ENCODE assay signal across 10 cellular contexts in genomic region chr17:17119106-17119505, GRCh38.
DNase-seq lines count a peak whose midpoint lies in the region; ATAC-seq, FAIRE-seq and TF ChIP-seq lines count a peak whose summit lies in the region.
"Had no signal": no experiment of that assay in that cellular context is flagged by ENCODE, and none has a peak within 500 bp of the region (broad histone marks: within the 10 kb centered on the region; RNA-seq: fewer than 3 reads in every experiment).

No MANE protein-coding gene starts in this region.

- H2AFZ ChIP-seq in HCT116 (ENCODE audit: low read depth, low read length, poor library complexity, severe bottlenecking) = no peak overlapping the region
- no peak overlapping the region for H2AFZ ChIP-seq in hepatocyte

- H3K36me3 ChIP-seq in HCT116 (ENCODE audit: control insufficient read depth in 1 of 2, insufficient read depth in 2 of 2, low read length in 2 of 2) = no peaks in the 10 kb centered on the region; a peak in 1 of 4 replicates
- no peaks in the 10 kb centered on the region for H3K36me3 ChIP-seq in hepatocyte (replicated peaks; ENCODE audit: insufficient read depth, low read depth)
- no peaks in the 10 kb centered on the region for H3K36me3 ChIP-seq in small intestine (ENCODE audit: control insufficient read depth in 2 of 2, insufficient read depth in 2 of 2, low read length in 2 of 2)

- no peaks in the 10 kb centered on the region for H3K9me3 Mint-ChIP-seq in activated naive CD8-positive, alpha-beta T cell (ENCODE audit: low read depth)
- H3K9me3 Mint-ChIP-seq: dendritic cell treated with granulocyte-macrophage colony-stimulating factor and Interleukin-4, amounts not matched to agents 40 ng/mL and 50 ng/mL, for 4 days had no signal

- RAD21 ChIA-PET in HCT116 (lab: Charles Lee; ENCODE audit: low non-redundant PET in 1 of 2, low total read pairs in 2 of 2, uncharacterized antibody in 2 of 2, unreplicated experiment in 2 of 2) = no interaction called here

- H3K27me3 ChIP-seq in HCT116 (ENCODE audit: insufficient read depth, low read length) (no peaks in the 10 kb centered on the region), hepatocyte (no peaks in the 10 kb centered on the region), small intestine (ENCODE audit: control insufficient read depth in 2 of 2, insufficient read depth in 2 of 2, low read length in 2 of 2) (no peaks in the 10 kb centered on the region)

- peaks cover 81% of the 10 kb centered on the region for H3K4me1 Mint-ChIP-seq in activated naive CD8-positive, alpha-beta T cell (ENCODE audit: low read depth)

- no peak overlapping the region for H3K4me3 Mint-ChIP-seq in activated naive CD8-positive, alpha-beta T cell
- H3K4me3 Mint-ChIP-seq: dendritic cell treated with granulocyte-macrophage colony-stimulating factor and Interleukin-4, amounts not matched to agents 40 ng/mL and 50 ng/mL, for 4 days had no signal

- POLR2A ChIA-PET in HCT116 (lab: Charles Lee) = no interaction called here

- H3K27ac ChIP-seq in HCT116 (ENCODE audit: low read depth, low read length) = peak overlapping the region; percentile 14; the same call in 1 of the 2 replicates
- peak overlapping the region; percentile 31 for H3K27ac ChIP-seq in hepatocyte
- peak overlapping the region; percentile 64 to 93 for H3K27ac ChIP-seq in small intestine (ENCODE audit: low read depth in 1 of 2, low read length in 1 of 2)

- CTCF ChIA-PET in HCT116 (lab: Charles Lee) = no interaction called here

- H3K4me1 ChIP-seq in HCT116 (ENCODE audit: control insufficient read depth in 1 of 2, insufficient read depth in 2 of 2, low read length in 2 of 2) = peaks cover 0 to 16% of the 10 kb centered on the region in 2 experiments; a peak in 1 of 4 replicates
- H3K4me1 ChIP-seq in hepatocyte (ENCODE audit: insufficient read depth) = peaks cover 21% of the 10 kb centered on the region
- H3K4me1 ChIP-seq in small intestine (ENCODE audit: control insufficient read depth in 2 of 2, insufficient read depth in 1 of 2, low read depth in 1 of 2, low read length in 1 of 2) = peaks cover 14 to 27% of the 10 kb centered on the region in 2 donors

- no peaks in the 10 kb centered on the region for H3K9me2 ChIP-seq in HCT116 (ENCODE audit: insufficient read depth)
- H3K9me2 ChIP-seq in hepatocyte (replicated peaks; ENCODE audit: insufficient read depth) = no peaks in the 10 kb centered on the region

- peak overlapping the region; percentile 94 for H3K27ac Mint-ChIP-seq in activated naive CD8-positive, alpha-beta T cell
- H3K27ac Mint-ChIP-seq: dendritic cell treated with granulocyte-macrophage colony-stimulating factor and Interleukin-4, amounts not matched to agents 40 ng/mL and 50 ng/mL, for 4 days had no signal

- TF ChIP-seq POLR2A in HCT116 (IDR thresholded peaks at IDR 0.05; ENCODE audit: borderline replicate concordance, extremely low read depth, insufficient read depth, insufficient read length) = no peak

- no peak overlapping the region for H3K4me3 ChIP-seq in HCT116 (replicated peaks in 1 of 2; ENCODE audit: low read depth in 1 of 2, low read length in 2 of 2)
- no peak overlapping the region for H3K4me3 ChIP-seq in hepatocyte
- no peak overlapping the region for H3K4me3 ChIP-seq in small intestine (ENCODE audit: low read depth in 1 of 2, low read length in 2 of 2)

- H4K20me1 ChIP-seq in HCT116 (ENCODE audit: insufficient read depth) (peaks cover 5% of the 10 kb centered on the region; the same call in 1 of the 2 replicates), hepatocyte (ENCODE audit: insufficient read depth, poor library complexity, severe bottlenecking) (peaks cover 87% of the 10 kb centered on the region)

- no peak for FAIRE-seq in small intestine (lab: Jason Lieb, UNC)

- no peak for DNase-seq in HCT116 (ENCODE audit: low read depth, low spot score)
- DNase-seq in hepatocyte (ENCODE audit: low spot score) = no peak
- DNase-seq in small intestine = no peak
- DNase-seq in GM13977 (ENCODE audit: low spot score) = no peak
- DNase-seq in T1000 (lab: John Stamatoyannopoulos, UW) = no peak
- DNase-seq: NCI-H1105 treated with DMSO at 0.1 percent for 48 hours had no signal

- BruUV-seq in HCT116 (replicated peaks; lab: Mats Ljungman, UMichigan) = no TSS peak

- in situ Hi-C loops in GM13977 (cut with MboI; ENCODE audit: low pct_unique_long_range_greater_than_20kb, low sequenced_read_pairs, unreplicated experiment) = no loop called here

- H3K9me3 ChIP-seq in HCT116 (ENCODE audit: control insufficient read depth in 1 of 2, insufficient read depth in 1 of 2, low read depth in 1 of 2, low read length in 2 of 2) (no peaks in the 10 kb centered on the region), hepatocyte (ENCODE audit: low read depth) (no peaks in the 10 kb centered on the region), small intestine (ENCODE audit: control insufficient read depth, low read depth) (no peaks in the 10 kb centered on the region)

- ATAC-seq in HCT116 = no peak
- no peak for ATAC-seq in HG02970 (IDR thresholded peaks at IDR 0.05; ENCODE audit: low FRiP score, unreplicated experiment)
- no peak for ATAC-seq in HG02610 (IDR thresholded peaks at IDR 0.05; ENCODE audit: unreplicated experiment)

- no peak overlapping the region for H3K9ac ChIP-seq in HCT116 (ENCODE audit: low read length)

- H3K79me2 ChIP-seq in HCT116 (ENCODE audit: insufficient read depth, low read length) (peaks cover 94% of the 10 kb centered on the region), hepatocyte (peaks cover 98% of the 10 kb centered on the region)

- 96% methylated on average over 4 of the region's 4 CpGs for WGBS in hepatocyte (ENCODE audit: low lambda C conversion rate, missing lambda C conversion rate)
- 54 to 56% (median 56%) methylated on average over 4 of the region's 4 CpGs for WGBS in small intestine, 3 donors

- TF ChIP-seq RAD21 in HCT116 (IDR thresholded peaks at IDR 0.05; ENCODE audit: low read depth) = no peak

- H3K36me3 Mint-ChIP-seq in activated naive CD8-positive, alpha-beta T cell = no peaks in the 10 kb centered on the region

- no peak for TF ChIP-seq CTCF in HCT116 (IDR thresholded peaks at IDR 0.05 in 2 of 3, conservative IDR thresholded peaks at IDR 0.05 in 1 of 3; ENCODE audit: borderline replicate concordance in 1 of 3, insufficient read depth in 1 of 3, low read depth in 2 of 3, low read length in 2 of 3)
- no peak for TF ChIP-seq CTCF in hepatocyte (IDR thresholded peaks at IDR 0.05; ENCODE audit: poor library complexity)
- TF ChIP-seq CTCF in GM13977 (IDR thresholded peaks at IDR 0.05; ENCODE audit: extremely low read depth, insufficient read depth, missing control alignments) = no peak

- H3K4me2 ChIP-seq in HCT116 (ENCODE audit: low read length) (no peak overlapping the region), hepatocyte (no peak overlapping the region)

- no peaks in the 10 kb centered on the region for H3K27me3 Mint-ChIP-seq in activated naive CD8-positive, alpha-beta T cell
- H3K27me3 Mint-ChIP-seq: dendritic cell treated with granulocyte-macrophage colony-stimulating factor and Interleukin-4, amounts not matched to agents 40 ng/mL and 50 ng/mL, for 4 days had no signal

- intact Hi-C loops in HCT116 (cut with micrococcal nuclease) = no loop called here

TF ChIP-seq in HCT116, 20 proteins besides CTCF, POLR2A, EP300 and RAD21:
- TF ChIP-seq SIN3A (IDR thresholded peaks at IDR 0.05; ENCODE audit: low read depth) (no peak), SP1 (IDR thresholded peaks at IDR 0.05; ENCODE audit: low read depth) (no peak), FOSL1 (IDR thresholded peaks at IDR 0.05; ENCODE audit: low read depth) (no peak), CBX3 (IDR thresholded peaks at IDR 0.05; ENCODE audit: low read depth) (no peak), EZH2phosphoT487 (IDR thresholded peaks at IDR 0.05; ENCODE audit: borderline replicate concordance) (no peak), SRF (IDR thresholded peaks at IDR 0.05; ENCODE audit: low read depth) (no peak), EGR1 (IDR thresholded peaks at IDR 0.05; ENCODE audit: low read depth) (no peak), ELF1 (IDR thresholded peaks at IDR 0.05; ENCODE audit: borderline replicate concordance, low read depth) (no peak), ZNF274 (IDR thresholded peaks at IDR 0.05; ENCODE audit: low read depth, low read length) (no peak), POLR2AphosphoS5 (IDR thresholded peaks at IDR 0.05; ENCODE audit: low read depth, low read length) (no peak), ZFX (IDR thresholded peaks at IDR 0.05) (no peak), CEBPB (IDR thresholded peaks at IDR 0.05; ENCODE audit: low read depth) (no peak), ZBTB33 (IDR thresholded peaks at IDR 0.05; ENCODE audit: extremely low read depth, insufficient replicate concordance, low read length) (no peak), MAX (IDR thresholded peaks at IDR 0.05) (no peak), ATF3 (IDR thresholded peaks at IDR 0.05) (no peak)

Comparison
In these comparisons a context has a peak if more than half of its experiments do, and no peak if none do; other contexts are left out.
1. H3K27ac ChIP-seq: peak in every context shown above with its lines; median percentile 78 in small intestine; 31 in hepatocyte; 14 in HCT116.